ENCODE assay signal across 1 cellular context in the genomic region with DNA sequence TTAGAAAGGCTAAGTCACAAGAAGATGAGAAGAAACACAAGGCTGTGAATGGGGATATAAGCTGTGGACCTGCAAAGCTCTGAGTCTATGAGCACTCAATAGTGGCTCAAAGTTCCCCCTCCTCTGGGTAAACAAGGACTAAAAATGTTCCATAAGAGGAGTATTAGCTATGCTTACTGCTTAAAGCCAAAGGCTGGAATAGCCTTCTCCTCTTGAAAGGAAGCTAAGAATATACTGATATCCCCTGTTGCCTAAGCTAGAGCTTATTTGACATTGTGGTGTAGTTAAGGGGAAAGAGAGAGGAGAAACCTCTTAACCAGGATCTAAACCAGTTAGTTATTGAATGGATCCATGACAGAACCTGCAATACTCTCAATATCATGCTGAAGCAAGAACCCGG.
TF ChIP-seq lines count a peak whose summit lies in the region.

No MANE protein-coding gene starts in this region.

TF ChIP-seq in HepG2, 621 proteins besides CTCF, POLR2A, EP300 and RAD21 (continued from another document and continues in another):
- no peak for TF ChIP-seq NFYC (CRISPR knock-in tag; IDR thresholded peaks at IDR 0.05)
- TF ChIP-seq RBM39 (IDR thresholded peaks at IDR 0.05; ENCODE audit: low read depth, low read length, poor library complexity, severe bottlenecking) = no peak
- TF ChIP-seq ZNF776 (CRISPR knock-in tag; IDR thresholded peaks at IDR 0.05) = no peak
- no peak for TF ChIP-seq HNRNPK (IDR thresholded peaks at IDR 0.05; ENCODE audit: low read depth, low read length, poor library complexity, severe bottlenecking)
- TF ChIP-seq, protein P1, sequence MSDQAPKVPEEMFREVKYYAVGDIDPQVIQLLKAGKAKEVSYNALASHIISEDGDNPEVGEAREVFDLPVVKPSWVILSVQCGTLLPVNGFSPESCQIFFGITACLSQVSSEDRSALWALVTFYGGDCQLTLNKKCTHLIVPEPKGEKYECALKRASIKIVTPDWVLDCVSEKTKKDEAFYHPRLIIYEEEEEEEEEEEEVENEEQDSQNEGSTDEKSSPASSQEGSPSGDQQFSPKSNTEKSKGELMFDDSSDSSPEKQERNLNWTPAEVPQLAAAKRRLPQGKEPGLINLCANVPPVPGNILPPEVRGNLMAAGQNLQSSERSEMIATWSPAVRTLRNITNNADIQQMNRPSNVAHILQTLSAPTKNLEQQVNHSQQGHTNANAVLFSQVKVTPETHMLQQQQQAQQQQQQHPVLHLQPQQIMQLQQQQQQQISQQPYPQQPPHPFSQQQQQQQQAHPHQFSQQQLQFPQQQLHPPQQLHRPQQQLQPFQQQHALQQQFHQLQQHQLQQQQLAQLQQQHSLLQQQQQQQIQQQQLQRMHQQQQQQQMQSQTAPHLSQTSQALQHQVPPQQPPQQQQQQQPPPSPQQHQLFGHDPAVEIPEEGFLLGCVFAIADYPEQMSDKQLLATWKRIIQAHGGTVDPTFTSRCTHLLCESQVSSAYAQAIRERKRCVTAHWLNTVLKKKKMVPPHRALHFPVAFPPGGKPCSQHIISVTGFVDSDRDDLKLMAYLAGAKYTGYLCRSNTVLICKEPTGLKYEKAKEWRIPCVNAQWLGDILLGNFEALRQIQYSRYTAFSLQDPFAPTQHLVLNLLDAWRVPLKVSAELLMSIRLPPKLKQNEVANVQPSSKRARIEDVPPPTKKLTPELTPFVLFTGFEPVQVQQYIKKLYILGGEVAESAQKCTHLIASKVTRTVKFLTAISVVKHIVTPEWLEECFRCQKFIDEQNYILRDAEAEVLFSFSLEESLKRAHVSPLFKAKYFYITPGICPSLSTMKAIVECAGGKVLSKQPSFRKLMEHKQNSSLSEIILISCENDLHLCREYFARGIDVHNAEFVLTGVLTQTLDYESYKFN (CRISPR knock-in tag; conservative IDR thresholded peaks at IDR 0.05) = peak; percentile 47
- peak; percentile 29; the same call in 1 of the 2 replicates for TF ChIP-seq SRF (IDR thresholded peaks at IDR 0.05; ENCODE audit: low read depth, low read length)
- TF ChIP-seq NFIB (CRISPR knock-in tag; IDR thresholded peaks at IDR 0.05; ENCODE audit: borderline replicate concordance) = no peak
- TF ChIP-seq, protein P2, sequence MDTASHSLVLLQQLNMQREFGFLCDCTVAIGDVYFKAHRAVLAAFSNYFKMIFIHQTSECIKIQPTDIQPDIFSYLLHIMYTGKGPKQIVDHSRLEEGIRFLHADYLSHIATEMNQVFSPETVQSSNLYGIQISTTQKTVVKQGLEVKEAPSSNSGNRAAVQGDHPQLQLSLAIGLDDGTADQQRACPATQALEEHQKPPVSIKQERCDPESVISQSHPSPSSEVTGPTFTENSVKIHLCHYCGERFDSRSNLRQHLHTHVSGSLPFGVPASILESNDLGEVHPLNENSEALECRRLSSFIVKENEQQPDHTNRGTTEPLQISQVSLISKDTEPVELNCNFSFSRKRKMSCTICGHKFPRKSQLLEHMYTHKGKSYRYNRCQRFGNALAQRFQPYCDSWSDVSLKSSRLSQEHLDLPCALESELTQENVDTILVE (CRISPR knock-in tag; IDR thresholded peaks at IDR 0.05) = no peak; the same call in 1 of the 2 replicates
- no peak for TF ChIP-seq KLF6 (CRISPR knock-in tag; IDR thresholded peaks at IDR 0.05)
- TF ChIP-seq ZFP36 (IDR thresholded peaks at IDR 0.05; ENCODE audit: borderline replicate concordance, low read depth, low read length, partially characterized antibody) = no peak
- no peak for TF ChIP-seq ZHX2 (IDR thresholded peaks at IDR 0.05; ENCODE audit: low read depth)
- no peak for TF ChIP-seq ZHX2 (CRISPR knock-in tag; IDR thresholded peaks at IDR 0.05; ENCODE audit: borderline replicate concordance)
- TF ChIP-seq SNRNP70 (IDR thresholded peaks at IDR 0.05; ENCODE audit: low read depth, low read length) = no peak
- TF ChIP-seq HMGA1 (CRISPR knock-in tag; conservative IDR thresholded peaks at IDR 0.05) = no peak
- TF ChIP-seq CHCHD3 (CRISPR knock-in tag; IDR thresholded peaks at IDR 0.05) = no peak
- no peak for TF ChIP-seq ZBTB4 (CRISPR knock-in tag; IDR thresholded peaks at IDR 0.05; ENCODE audit: borderline replicate concordance)
- TF ChIP-seq TERF1 (CRISPR knock-in tag; IDR thresholded peaks at IDR 0.05) = no peak
- TF ChIP-seq CENPBD1 (CRISPR knock-in tag; IDR thresholded peaks at IDR 0.05; ENCODE audit: borderline replicate concordance, low read depth) = no peak
- no peak for TF ChIP-seq PCBP2 (optimal IDR thresholded peaks at IDR 0.05; ENCODE audit: low read depth, low read length, poor library complexity, severe bottlenecking)
- TF ChIP-seq ZBTB43 (CRISPR knock-in tag; conservative IDR thresholded peaks at IDR 0.05) = no peak
- no peak for TF ChIP-seq ZNF770 (CRISPR knock-in tag; IDR thresholded peaks at IDR 0.05)
- 0 out of 2 replicates have a peak, but pooled peaks have one; percentile 30 for TF ChIP-seq ZNF557 (CRISPR knock-in tag; IDR thresholded peaks at IDR 0.05)
- TF ChIP-seq FOXK2 (IDR thresholded peaks at IDR 0.05) = no peak
- TF ChIP-seq, protein P3, sequence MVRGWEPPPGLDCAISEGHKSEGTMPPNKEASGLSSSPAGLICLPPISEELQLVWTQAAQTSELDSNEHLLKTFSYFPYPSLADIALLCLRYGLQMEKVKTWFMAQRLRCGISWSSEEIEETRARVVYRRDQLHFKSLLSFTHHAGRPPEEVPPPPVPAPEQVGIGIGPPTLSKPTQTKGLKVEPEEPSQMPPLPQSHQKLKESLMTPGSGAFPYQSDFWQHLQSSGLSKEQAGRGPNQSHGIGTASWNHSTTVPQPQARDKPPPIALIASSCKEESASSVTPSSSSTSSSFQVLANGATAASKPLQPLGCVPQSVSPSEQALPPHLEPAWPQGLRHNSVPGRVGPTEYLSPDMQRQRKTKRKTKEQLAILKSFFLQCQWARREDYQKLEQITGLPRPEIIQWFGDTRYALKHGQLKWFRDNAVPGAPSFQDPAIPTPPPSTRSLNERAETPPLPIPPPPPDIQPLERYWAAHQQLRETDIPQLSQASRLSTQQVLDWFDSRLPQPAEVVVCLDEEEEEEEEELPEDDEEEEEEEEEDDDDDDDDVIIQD (CRISPR knock-in tag; IDR thresholded peaks at IDR 0.05; ENCODE audit: low read depth) = peak; percentile 77; the same call in 1 of the 2 replicates
- TF ChIP-seq ZNF512B (CRISPR knock-in tag; IDR thresholded peaks at IDR 0.05; ENCODE audit: borderline replicate concordance) = peak; percentile 38; the same call in 1 of the 2 replicates
- no peak for TF ChIP-seq ONECUT2 (CRISPR knock-in tag; IDR thresholded peaks at IDR 0.05)
